ENCODE assay signal across 7 cellular contexts in genomic region chr4:77308843-77309242, GRCh38.
A peak's percentile ranks its signal among the peaks of the same experiment; 100 is the strongest.
DNase-seq lines count a peak whose midpoint lies in the region; ATAC-seq lines count a peak whose summit lies in the region.

No MANE protein-coding gene starts in this region.

- ATAC-seq in HG03159 (IDR thresholded peaks at IDR 0.05; ENCODE audit: unreplicated experiment) (peak; percentile 63), HG02759 (IDR thresholded peaks at IDR 0.05; ENCODE audit: unreplicated experiment) (no peak), HG03196 (IDR thresholded peaks at IDR 0.05; ENCODE audit: unreplicated experiment) (no peak), HG02973 (IDR thresholded peaks at IDR 0.05; ENCODE audit: unreplicated experiment) (no peak)

- DNase-seq in GM03348 (ENCODE audit: low spot score), result peak; percentile 71
- DNase-seq in SIG-M5 treated with dmso at 0.1 percent for 504 hours (lab: John Stamatoyannopoulos, UW; ENCODE audit: unreplicated experiment), result peak; percentile 47
- peak; percentile 70 for DNase-seq in iPS-NIHi11 (ENCODE audit: low spot score)
